26 cellular contexts compared by ENCODE assay signal in genomic region chr7:26723140-26723539, GRCh38.
A peak's percentile ranks its signal among the peaks of the same experiment; 100 is the strongest.
DNase-seq lines count a peak whose midpoint lies in the region; ATAC-seq, FAIRE-seq and TF ChIP-seq lines count a peak whose summit lies in the region.
"Had no signal": no experiment of that assay in that cellular context is flagged by ENCODE, and none has a peak within 500 bp of the region (broad histone marks: within the 10 kb centered on the region; RNA-seq: fewer than 3 reads in every experiment).

No MANE protein-coding gene starts in this region.

- no peaks in the 10 kb centered on the region for H3K36me3 ChIP-seq in Karpas-422 (ENCODE audit: insufficient read depth, low read length)
- no peaks in the 10 kb centered on the region for H3K36me3 ChIP-seq in endodermal cell (ENCODE audit: control insufficient read depth, insufficient read depth, low read length)

- H3K4me1 Mint-ChIP-seq in endodermal cell: peaks cover 4% of the 10 kb centered on the region
- H3K4me1 Mint-ChIP-seq in nephron progenitor cell: peaks cover 12% of the 10 kb centered on the region
- H3K4me1 Mint-ChIP-seq: activated naive CD4-positive, alpha-beta T cell treated with anti-CD3 and anti-CD28 coated beads, Interleukin-2, amount 10 ng/mL, durations not matched to agents 7 days and 5 days; natural killer cell had no signal

- no peak overlapping the region for H3K9ac ChIP-seq in Karpas-422 (ENCODE audit: low read length)
- H3K9ac ChIP-seq in endodermal cell (ENCODE audit: extremely low read depth, low read length, poor library complexity, severe bottlenecking): no peak overlapping the region

- DNase-seq in GM18507 (ENCODE audit: extremely low spot score, insufficient read length, low read depth) (no peak), Karpas-422 (no peak), endodermal cell (peak; percentile 48), nephron progenitor cell (peak; percentile 15), amygdala (lab: John Stamatoyannopoulos, UW) (no peak)
- no peak for DNase-seq in activated naive CD4-positive, alpha-beta T cell treated with Interleukin-2 at 50 U/mL for 16 hours
- DNase-seq: activated CD8-positive, alpha-beta T cell treated with anti-CD3 and anti-CD28 coated beads, Interleukin-2, amount 10 ng/mL, durations not matched to agents 7 days and 5 days; activated naive CD4-positive, alpha-beta T cell treated with anti-CD3 and anti-CD28 coated beads, Interleukin-2, amount 10 ng/mL, durations not matched to agents 7 days and 5 days; activated T-cell treated with anti-CD3 and anti-CD28 coated beads, Interleukin-2, amount 50 U/mL, for 24 hours; aorta; central memory CD4-positive, alpha-beta T cell; foreskin melanocyte; HCEC 1CT; hypothalamus; kidney; natural killer cell; NCI-H1105 treated with DMSO at 0.1 percent for 48 hours; NCI-H2081 treated with DMSO at 0.1 percent for 48 hours; NCI-H748 treated with DMSO at 0.1 percent for 48 hours; PC-3 had no signal

- H3K4me1 ChIP-seq in Karpas-422 (ENCODE audit: low read length): peaks cover 8% of the 10 kb centered on the region
- H3K4me1 ChIP-seq in endodermal cell (ENCODE audit: control insufficient read depth, insufficient read depth, low read length): no peaks in the 10 kb centered on the region
- H3K4me1 ChIP-seq: suprapubic skin had no signal

- H3K79me2 ChIP-seq in Karpas-422 (ENCODE audit: low read length): no peaks in the 10 kb centered on the region

- H3K27me3 ChIP-seq in Karpas-422 (ENCODE audit: low read length) (no peaks in the 10 kb centered on the region), endodermal cell (ENCODE audit: control insufficient read depth, insufficient read depth, low read length, poor library complexity, severe bottlenecking) (no peaks in the 10 kb centered on the region)
- H3K27me3 ChIP-seq: suprapubic skin had no signal

- 55 to 79% methylated on average over 5 of the region's 5 CpGs for WGBS in endodermal cell (ENCODE audit: insufficient coverage in 1 of 2, insufficient read length in 1 of 2), 2 experiments

- peak; percentile 46 for FAIRE-seq in GM18507 (lab: Jason Lieb, UNC)
- FAIRE-seq: kidney had no signal

- H3K4me3 ChIP-seq in Karpas-422 (ENCODE audit: low read length): no peak overlapping the region
- H3K4me3 ChIP-seq in endodermal cell (ENCODE audit: low read length): no peak overlapping the region
- H3K4me3 ChIP-seq: suprapubic skin had no signal

- H3K27me3 Mint-ChIP-seq in endodermal cell (ENCODE audit: insufficient read depth) (no peaks in the 10 kb centered on the region), nephron progenitor cell (ENCODE audit: low read depth, poor library complexity) (peaks cover 3% of the 10 kb centered on the region)
- H3K27me3 Mint-ChIP-seq: activated T-cell treated with anti-CD3 and anti-CD28 coated beads, Interleukin-2, amount 50 U/mL, for 24 hours; memory B cell had no signal

- H3K27ac Mint-ChIP-seq in endodermal cell (no peak overlapping the region), nephron progenitor cell (no peak overlapping the region)
- H3K27ac Mint-ChIP-seq: activated CD8-positive, alpha-beta T cell treated with anti-CD3 and anti-CD28 coated beads, Interleukin-2, amount 10 ng/mL, durations not matched to agents 7 days and 5 days; activated naive CD4-positive, alpha-beta T cell treated with anti-CD3 and anti-CD28 coated beads, Interleukin-2, amount 10 ng/mL, durations not matched to agents 7 days and 5 days; activated T-cell treated with anti-CD3 and anti-CD28 coated beads, Interleukin-2, amount 50 U/mL, for 24 hours; memory B cell; natural killer cell had no signal

- H2AFZ ChIP-seq in Karpas-422 (ENCODE audit: low read length): no peak overlapping the region

- H4K20me1 ChIP-seq in Karpas-422 (ENCODE audit: insufficient read depth, low read depth, low read length): no peaks in the 10 kb centered on the region

- peak overlapping the region; percentile 18 for H3K4me2 ChIP-seq in Karpas-422 (ENCODE audit: low read depth, low read length, poor library complexity, severe bottlenecking)

- peak overlapping the region; percentile 14; the same call in 1 of the 2 replicates for H3K27ac ChIP-seq in Karpas-422 (ENCODE audit: low read length)
- no peak overlapping the region for H3K27ac ChIP-seq in endodermal cell (ENCODE audit: low read depth, low read length)
- H3K27ac ChIP-seq: C4-2B, suprapubic skin had no signal

- no peak for ATAC-seq in HG03045 (IDR thresholded peaks at IDR 0.05; ENCODE audit: unreplicated experiment)
- no peak for ATAC-seq in GM21447 (IDR thresholded peaks at IDR 0.05; ENCODE audit: unreplicated experiment)
- ATAC-seq: activated CD8-positive, alpha-beta T cell treated with anti-CD3 and anti-CD28 coated beads, Interleukin-2, amount 10 ng/mL, durations not matched to agents 7 days and 5 days; natural killer cell; PC-3; sciatic nerve had no signal

- H3K36me3 Mint-ChIP-seq in endodermal cell (ENCODE audit: low read depth) (no peaks in the 10 kb centered on the region), nephron progenitor cell (ENCODE audit: low read depth) (peaks cover 41% of the 10 kb centered on the region)
- H3K36me3 Mint-ChIP-seq: activated naive CD4-positive, alpha-beta T cell treated with anti-CD3 and anti-CD28 coated beads, Interleukin-2, amount 10 ng/mL, durations not matched to agents 7 days and 5 days; natural killer cell had no signal

- no peaks in the 10 kb centered on the region for H3K9me2 ChIP-seq in Karpas-422 (replicated peaks; ENCODE audit: insufficient read depth, low read length)

- no peak overlapping the region for H3K4me3 Mint-ChIP-seq in endodermal cell
- H3K4me3 Mint-ChIP-seq in nephron progenitor cell: no peak overlapping the region
- H3K4me3 Mint-ChIP-seq: activated CD8-positive, alpha-beta T cell treated with anti-CD3 and anti-CD28 coated beads, Interleukin-2, amount 10 ng/mL, durations not matched to agents 7 days and 5 days; activated naive CD4-positive, alpha-beta T cell treated with anti-CD3 and anti-CD28 coated beads, Interleukin-2, amount 10 ng/mL, durations not matched to agents 7 days and 5 days; activated T-cell treated with anti-CD3 and anti-CD28 coated beads, Interleukin-2, amount 50 U/mL, for 24 hours; memory B cell; natural killer cell had no signal

- H3K9me3 ChIP-seq in Karpas-422 (ENCODE audit: low read length) (no peaks in the 10 kb centered on the region), endodermal cell (ENCODE audit: control insufficient read depth, low read length) (no peaks in the 10 kb centered on the region)
- H3K9me3 ChIP-seq: suprapubic skin had no signal

- H3K9me3 Mint-ChIP-seq in endodermal cell (no peaks in the 10 kb centered on the region), nephron progenitor cell (no peaks in the 10 kb centered on the region)
- H3K9me3 Mint-ChIP-seq: activated naive CD4-positive, alpha-beta T cell treated with anti-CD3 and anti-CD28 coated beads, Interleukin-2, amount 10 ng/mL, durations not matched to agents 7 days and 5 days; activated T-cell treated with anti-CD3 and anti-CD28 coated beads, Interleukin-2, amount 50 U/mL, for 24 hours; memory B cell; natural killer cell had no signal

- no peak for TF ChIP-seq CTCF in endodermal cell (conservative IDR thresholded peaks at IDR 0.05)
- no peak for TF ChIP-seq CTCF in nephron progenitor cell (IDR thresholded peaks at IDR 0.05)

Comparison
In these comparisons a context has a peak if more than half of its experiments do, and no peak if none do; other contexts are left out.
1. DNase-seq: peak in endodermal cell (single experiment) and nephron progenitor cell (single experiment); none in GM18507 (single experiment), Karpas-422 (single experiment), amygdala (0 of 56) and activated naive CD4-positive, alpha-beta T cell treated with Interleukin-2 at 50 U/mL for 16 hours (single experiment).